In genomic region chr10:133509700-133510099, GRCh38 we compare ENCODE assay signal across 38 cellular contexts. TPM values are rescaled to one million over a fixed set of nuclear protein-coding genes. Genes with fewer than 3 reads are reported as not detected.
DNase-seq lines count a peak whose midpoint lies in the region; ATAC-seq, FAIRE-seq and TF ChIP-seq lines count a peak whose summit lies in the region.
"Had no signal": no experiment of that assay in that cellular context is flagged by ENCODE, and none has a peak within 500 bp of the region (broad histone marks: within the 10 kb centered on the region; RNA-seq: fewer than 3 reads in every experiment).

No MANE protein-coding gene starts in this region.

- CTCF ChIA-PET in A549 (lab: Yijun Ruan, JAX), result interaction anchor here (0.9 to 2.4 kb wide), 3 partner anchors 9 to 180 kb away, joined by 3 to 14 read pairs (median 6); no protein-coding TSS in a partner anchor

- H3K9me3 Mint-ChIP-seq in effector memory CD8-positive, alpha-beta T cell, result peaks cover 2 to 11% of the 10 kb centered on the region in 2 donors
- H3K9me3 Mint-ChIP-seq in T-helper 2 cell treated with Interferon-gamma antibody and Interleukin-4, amounts not matched to agents 5 μg/mL and 100 μg/mL, for 36 hours, result no peaks in the 10 kb centered on the region

- H3K4me3 ChIP-seq in A549, result no peak overlapping the region
- no peak overlapping the region for H3K4me3 ChIP-seq in Jurkat, Clone E6-1 (ENCODE audit: low read length)
- H3K4me3 ChIP-seq: BLaER1; BLaER1 treated with 17β-estradiol and CSF1 and Interleukin-3, amounts not matched to agents 10 nM and 100 nM had no signal

- ATAC-seq in A549, result no peak
- peak; percentile 68 for ATAC-seq in T-helper 17 cell
- peak; percentile 46 for ATAC-seq in effector memory CD8-positive, alpha-beta T cell (replicated peaks)
- ATAC-seq: CD8-positive, alpha-beta T cell had no signal

- peaks cover 3% of the 10 kb centered on the region for H3K36me3 Mint-ChIP-seq in T-helper 17 cell (ENCODE audit: low read depth)
- H3K36me3 Mint-ChIP-seq in effector memory CD8-positive, alpha-beta T cell (ENCODE audit: insufficient read depth), result peaks cover 5% of the 10 kb centered on the region
- no peaks in the 10 kb centered on the region for H3K36me3 Mint-ChIP-seq in T-helper 2 cell treated with Interferon-gamma antibody and Interleukin-4, amounts not matched to agents 5 μg/mL and 100 μg/mL, for 36 hours (ENCODE audit: low read depth)
- H3K36me3 Mint-ChIP-seq: CD14-positive monocyte; CD8-positive, alpha-beta T cell had no signal

- peaks cover 6% of the 10 kb centered on the region; the same call in 1 of the 3 replicates for H3K9me3 ChIP-seq in A549
- no peaks in the 10 kb centered on the region for H3K9me3 ChIP-seq in T-helper 17 cell (ENCODE audit: control insufficient read depth, low read length, poor library complexity, severe bottlenecking)
- H3K9me3 ChIP-seq: BE2C had no signal

- no peak overlapping the region for H3K4me2 ChIP-seq in A549
- H3K4me2 ChIP-seq: BLaER1; BLaER1 treated with 17β-estradiol and CSF1 and Interleukin-3, amounts not matched to agents 10 nM and 100 nM had no signal

- TF ChIP-seq RAD21 in A549 (conservative IDR thresholded peaks at IDR 0.05 in 1 of 2, IDR thresholded peaks at IDR 0.05 in 1 of 2), result no peak

- no peak for TF ChIP-seq POLR2A in A549 (IDR thresholded peaks at IDR 0.05; ENCODE audit: low read length)

- peak overlapping the region; percentile 19 for H3K27ac Mint-ChIP-seq in T-helper 17 cell
- H3K27ac Mint-ChIP-seq in effector memory CD8-positive, alpha-beta T cell, result no peak overlapping the region
- H3K27ac Mint-ChIP-seq in T-helper 2 cell treated with Interferon-gamma antibody and Interleukin-4, amounts not matched to agents 5 μg/mL and 100 μg/mL, for 36 hours, result no peak overlapping the region
- H3K27ac Mint-ChIP-seq: B cell; CD14-positive monocyte; CD4-positive, alpha-beta T cell; CD4-positive, CD25-positive, alpha-beta regulatory T cell; CD8-positive, alpha-beta memory T cell; CD8-positive, alpha-beta T cell had no signal

- DNase-seq in A549 (ENCODE audit: low read depth in 1 of 2, low spot score in 1 of 2) (no peak), T-helper 17 cell (no peak), NCI-H146 (lab: John Stamatoyannopoulos, UW) (no peak), NCI-H1105 (lab: John Stamatoyannopoulos, UW) (no peak), NK-92 (lab: John Stamatoyannopoulos, UW; ENCODE audit: unreplicated experiment) (no peak)
- DNase-seq in Jurkat, Clone E6-1 (ENCODE audit: low read depth, low spot score), result peak; percentile 41
- no peak for DNase-seq in effector memory CD8-positive, alpha-beta T cell
- DNase-seq in T-helper 2 cell treated with Interferon-gamma antibody and Interleukin-4, amounts not matched to agents 5 μg/mL and 100 μg/mL, for 36 hours (ENCODE audit: low spot score), result no peak
- DNase-seq: 8988T; ACHN; AML-193; BE2C; C1 segment of cervical spinal cord; Caco-2; Calu3; CD4-positive, alpha-beta T cell; CD4-positive, CD25-positive, alpha-beta regulatory T cell; CD8-positive, alpha-beta memory T cell; CD8-positive, alpha-beta T cell; COR-L47; DMS 273 treated with DMSO at 0.1 percent for 48 hours; DMS153; DMS53; DMS79; DMS79 treated with DMSO at 0.1 percent for 48 hours; DND-41; EL had no signal

- POLR2A ChIA-PET in A549 (lab: Yijun Ruan, JAX), result no interaction called here

- peaks cover 5% of the 10 kb centered on the region for H3K27me3 Mint-ChIP-seq in T-helper 17 cell
- H3K27me3 Mint-ChIP-seq in effector memory CD8-positive, alpha-beta T cell, result peaks cover 45 to 50% of the 10 kb centered on the region in 2 donors
- H3K27me3 Mint-ChIP-seq in T-helper 2 cell treated with Interferon-gamma antibody and Interleukin-4, amounts not matched to agents 5 μg/mL and 100 μg/mL, for 36 hours (ENCODE audit: low read depth), result peaks cover 31% of the 10 kb centered on the region

- H3K4me1 ChIP-seq in A549, result no peaks in the 10 kb centered on the region
- H3K4me1 ChIP-seq: BE2C; BLaER1; BLaER1 treated with 17β-estradiol and CSF1 and Interleukin-3, amounts not matched to agents 10 nM and 100 nM; Caco-2 had no signal

- FAIRE-seq in A549 (lab: Jason Lieb, UNC), result peak; percentile 67
- FAIRE-seq: D721Med had no signal

- 16% methylated on average over 4 of the region's 4 CpGs for WGBS in A549 (ENCODE audit: missing lambda C conversion rate)

- no peak overlapping the region for H3K27ac ChIP-seq in A549
- H3K27ac ChIP-seq: 22Rv1; BLaER1; BLaER1 treated with 17β-estradiol and CSF1 and Interleukin-3, amounts not matched to agents 10 nM and 100 nM; C4-2B had no signal

- TF ChIP-seq EP300 in A549 (IDR thresholded peaks at IDR 0.05), result no peak

- no peak for TF ChIP-seq CTCF in A549 (IDR thresholded peaks at IDR 0.05)

- H3K4me1 Mint-ChIP-seq in T-helper 17 cell, result peaks cover 10% of the 10 kb centered on the region
- no peaks in the 10 kb centered on the region for H3K4me1 Mint-ChIP-seq in effector memory CD8-positive, alpha-beta T cell (ENCODE audit: low read depth in 2 of 2)
- H3K4me1 Mint-ChIP-seq in T-helper 2 cell treated with Interferon-gamma antibody and Interleukin-4, amounts not matched to agents 5 μg/mL and 100 μg/mL, for 36 hours (ENCODE audit: low read depth), result no peaks in the 10 kb centered on the region
- H3K4me1 Mint-ChIP-seq: B cell; CD14-positive monocyte; CD4-positive, CD25-positive, alpha-beta regulatory T cell had no signal

- no peak overlapping the region for H3K4me3 Mint-ChIP-seq in T-helper 17 cell
- H3K4me3 Mint-ChIP-seq in effector memory CD8-positive, alpha-beta T cell, result no peak overlapping the region
- H3K4me3 Mint-ChIP-seq in T-helper 2 cell treated with Interferon-gamma antibody and Interleukin-4, amounts not matched to agents 5 μg/mL and 100 μg/mL, for 36 hours, result no peak overlapping the region
- H3K4me3 Mint-ChIP-seq: B cell; CD14-positive monocyte; CD4-positive, alpha-beta memory T cell; CD4-positive, alpha-beta T cell; CD4-positive, CD25-positive, alpha-beta regulatory T cell; CD8-positive, alpha-beta memory T cell; CD8-positive, alpha-beta T cell had no signal

TF ChIP-seq in A549, 52 proteins besides CTCF, POLR2A, EP300 and RAD21:
- no peak for TF ChIP-seq ESRRA (IDR thresholded peaks at IDR 0.05; ENCODE audit: borderline replicate concordance, low read length)
TF ChIP-seq in A549: peak in this region for 0.

RNA-seq across cellular contexts. Expression of gene CYP2E1, which starts 17.5 kb away (rescaled TPM):
- 0.75 and 0.93 TPM in 2 replicates for polyA plus RNA-seq in A549 (2011; rRNA removed)
- polyA plus RNA-seq in A549 (2012; cell fraction: cytosol; rRNA removed), result 0.05 and 0.08 TPM in 2 replicates
- polyA plus RNA-seq in A549 (2012; cell fraction: nucleus; rRNA removed), result 0.26 and 0.43 TPM in 2 replicates
- 0.14 to 0.21 TPM (median 0.17 TPM) in 3 replicates for polyA plus RNA-seq in A549 (2017; fragmentation: RNase III; extraction: RNeasy Plus Mini Kit Qiagen cat#74134 plus additional on column Dnase treatment)
- 0.12 and 0.54 TPM in 2 replicates for polyA minus RNA-seq in A549 (2011; rRNA and poly(A)+ RNA removed)
- not detected for polyA plus RNA-seq in Jurkat, Clone E6-1 (2012; ENCODE audit: insufficient read depth, insufficient read length)
- 10 to 100 TPM; 12.3 to 14.5 TPM for total RNA-seq in T-helper 17 cell
- total RNA-seq: A172, Caco-2 had no signal
- polyA plus RNA-seq: CD14-positive monocyte had no signal

RNA-seq across cellular contexts. Expression of gene SYCE1, which starts 55.7 kb away (rescaled TPM):
- not detected in 2 replicates for polyA plus RNA-seq in A549 (2011; rRNA removed)
- not detected in 2 replicates for polyA plus RNA-seq in A549 (2012; cell fraction: cytosol; rRNA removed)
- not detected in 2 replicates for polyA plus RNA-seq in A549 (2012; cell fraction: nucleus; rRNA removed)
- polyA plus RNA-seq in A549 (2017; fragmentation: RNase III; extraction: RNeasy Plus Mini Kit Qiagen cat#74134 plus additional on column Dnase treatment), result not detected in 3 replicates
- not detected in 2 replicates for polyA minus RNA-seq in A549 (2011; rRNA and poly(A)+ RNA removed)
- polyA plus RNA-seq in Jurkat, Clone E6-1 (2012; ENCODE audit: insufficient read depth, insufficient read length), result not detected
- under 1 TPM; 0.15 to 0.39 TPM for total RNA-seq in T-helper 17 cell
- total RNA-seq: A172, A673, B cell, Caco-2, Calu3 had no signal
- polyA plus RNA-seq: AG04450, CD14-positive monocyte had no signal

RNA-seq across cellular contexts. Expression of gene SCART1, which starts 56.0 kb away (rescaled TPM):
- polyA plus RNA-seq in A549 (2011; rRNA removed) (0.45 and 0.96 TPM in 2 replicates), A549 (2017; fragmentation: RNase III; extraction: RNeasy Plus Mini Kit Qiagen cat#74134 plus additional on column Dnase treatment) (0.32 to 0.42 TPM (median 0.37 TPM) in 3 replicates)
- 0.18 and 0.26 TPM in 2 replicates for polyA plus RNA-seq in A549 (2012; cell fraction: cytosol; rRNA removed)
- polyA plus RNA-seq in A549 (2012; cell fraction: nucleus; rRNA removed), result 1.8 TPM in 2 replicates
- 0.88 and 1.5 TPM in 2 replicates for polyA minus RNA-seq in A549 (2011; rRNA and poly(A)+ RNA removed)
- 3.9 TPM for polyA plus RNA-seq in Jurkat, Clone E6-1 (2012; ENCODE audit: insufficient read depth, insufficient read length)
- 10 to 100 TPM; 20.6 to 38.6 TPM for total RNA-seq in T-helper 17 cell
- total RNA-seq: A172 had no signal
- polyA plus RNA-seq: CD14-positive monocyte had no signal

Comparison
In these comparisons a context has a peak if more than half of its experiments do, and no peak if none do; other contexts are left out.
1. ATAC-seq: peak in T-helper 17 cell (single experiment) and effector memory CD8-positive, alpha-beta T cell (single experiment); none in A549 (0 of 2).